ENCODE assay signal across 8 cellular contexts in genomic region chr6:150685860-150686259, GRCh38.
DNase-seq lines count a peak whose midpoint lies in the region; ATAC-seq, FAIRE-seq and TF ChIP-seq lines count a peak whose summit lies in the region.

No MANE protein-coding gene starts in this region.

- H3K4me3 Mint-ChIP-seq in endothelial cell (ENCODE audit: unreplicated experiment), result no peak overlapping the region

- peaks cover 61% of the 10 kb centered on the region for H3K4me1 Mint-ChIP-seq in endothelial cell (ENCODE audit: unreplicated experiment)

- peaks cover 3 to 6% of the 10 kb centered on the region in 2 donors for H3K4me1 ChIP-seq in small intestine (ENCODE audit: control insufficient read depth in 2 of 2, insufficient read depth in 1 of 2, low read depth in 1 of 2, low read length in 1 of 2)

- H3K27ac Mint-ChIP-seq in endothelial cell (ENCODE audit: unreplicated experiment), result no peak overlapping the region

- no peaks in the 10 kb centered on the region for H3K27me3 ChIP-seq in small intestine (ENCODE audit: control insufficient read depth in 2 of 2, insufficient read depth in 2 of 2, low read length in 2 of 2)

- ATAC-seq in GM19351 (IDR thresholded peaks at IDR 0.05; ENCODE audit: unreplicated experiment) (peak; percentile 74), GM19452 (IDR thresholded peaks at IDR 0.05; ENCODE audit: unreplicated experiment) (no peak)

- DNase-seq in DMS53 treated with DMSO at 0.1 percent for 48 hours (lab: John Stamatoyannopoulos, UW; ENCODE audit: unreplicated experiment), result peak; percentile 41
- peak; percentile 25 for DNase-seq in HT1080 (ENCODE audit: low read depth)
- peak; percentile 47 for DNase-seq in endothelial cell (ENCODE audit: low spot score)
- peak; percentile 42 for DNase-seq in small intestine
- DNase-seq in mucosa of gallbladder (ENCODE audit: low spot score), result no peak

- H3K36me3 ChIP-seq in small intestine (ENCODE audit: control insufficient read depth in 2 of 2, insufficient read depth in 2 of 2, low read length in 2 of 2), result no peaks in the 10 kb centered on the region

- peaks cover 12% of the 10 kb centered on the region for H3K27me3 Mint-ChIP-seq in endothelial cell (ENCODE audit: unreplicated experiment)

- H3K9me3 ChIP-seq in small intestine (ENCODE audit: control insufficient read depth, low read depth), result no peaks in the 10 kb centered on the region

- no peak overlapping the region for H3K27ac ChIP-seq in small intestine (ENCODE audit: low read depth in 1 of 2, low read length in 1 of 2)

- WGBS in small intestine, 3 donors, result 53 to 70% (median 64%) methylated on average over 4 of the region's 4 CpGs

- H3K4me3 ChIP-seq in WI38 (ENCODE audit: low read depth, low read length) (no peak overlapping the region), small intestine (ENCODE audit: low read depth in 1 of 2, low read length in 2 of 2) (no peak overlapping the region)

- FAIRE-seq in small intestine (lab: Jason Lieb, UNC), result no peak

- peaks cover 33% of the 10 kb centered on the region for H3K36me3 Mint-ChIP-seq in endothelial cell (ENCODE audit: low read depth, unreplicated experiment)

- H3K9me3 Mint-ChIP-seq in endothelial cell (ENCODE audit: unreplicated experiment), result no peaks in the 10 kb centered on the region

- TF ChIP-seq CTCF in WI38 (IDR thresholded peaks at IDR 0.05; ENCODE audit: low read depth, low read length) (peak; percentile 38), endothelial cell (IDR thresholded peaks at IDR 0.05; ENCODE audit: unreplicated experiment) (peak; percentile 74)
